32 cellular contexts compared by ENCODE assay signal in the genomic region with DNA sequence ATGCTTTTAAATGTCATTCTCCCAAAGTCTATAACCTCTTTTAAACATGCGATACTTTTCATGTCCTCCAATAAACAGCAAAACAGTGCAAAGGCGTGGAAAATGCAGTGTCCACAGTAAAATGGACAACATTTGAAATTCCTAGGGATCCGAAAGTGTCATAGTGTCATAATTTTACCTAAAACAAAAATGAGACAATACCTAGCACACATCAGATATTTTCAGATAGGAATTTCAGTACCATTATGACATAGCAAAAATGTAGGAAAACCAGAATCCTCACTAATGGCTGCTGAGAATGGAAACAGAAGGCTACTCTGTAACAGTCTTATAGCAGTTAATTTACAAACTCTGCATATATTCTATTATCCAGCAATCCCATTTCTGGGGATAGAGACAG. TPM values are rescaled to one million over a fixed set of nuclear protein-coding genes. Genes with fewer than 3 reads are reported as not detected.
"Had no signal": no experiment of that assay in that cellular context is flagged by ENCODE, and none has a peak within 500 bp of the region (broad histone marks: within the 10 kb centered on the region; RNA-seq: fewer than 3 reads in every experiment).

No MANE protein-coding gene starts in this region.

- H3K27me3 ChIP-seq: MG63 had no signal

- H3K4me3 ChIP-seq: MG63 had no signal

- H3K36me3 ChIP-seq: MG63 had no signal

- H3K27ac ChIP-seq: KMS-11 had no signal

- H3K4me2 ChIP-seq: KMS-11 had no signal

- DNase-seq: Karpas-422, Kasumi-1, MM.1S, MV-4-11, NCI-H1048, NCI-H1092, NCI-H1092 treated with DMSO at 0.1 percent for 48 hours, NCI-H1105, NCI-H1105 treated with DMSO at 0.1 percent for 48 hours, NCI-H1436, NCI-H1436 treated with DMSO at 0.1 percent for 48 hours, NCI-H1694, NCI-H1694 treated with DMSO at 0.1 percent for 48 hours, NCI-H187, NCI-H187 treated with DMSO at 0.1 percent for 48 hours, NCI-H1930, NCI-H2029, NCI-H2029 treated with DMSO at 0.1 percent for 48 hours, NCI-H2081, NCI-H2081 treated with DMSO at 0.1 percent for 48 hours, NCI-H2107, NCI-H2171, NCI-H2171 treated with DMSO at 0.1 percent for 48 hours, NCI-H2227 treated with DMSO at 0.1 percent for 48 hours, NCI-H345, NCI-H446, NCI-H446 treated with DMSO at 0.1 percent for 48 hours, NCI-H510A, NCI-H510A treated with DMSO at 0.1 percent for 48 hours had no signal

- H3K9ac ChIP-seq: KMS-11 had no signal

- H3K9me3 ChIP-seq: MG63 had no signal

RNA-seq across cellular contexts. Expression of a gene that starts 33.1 kb away (rescaled TPM):
- total RNA-seq: MCF 10A had no signal
